Comparison of ENCODE assay signal across 22 cellular contexts in the genomic region with DNA sequence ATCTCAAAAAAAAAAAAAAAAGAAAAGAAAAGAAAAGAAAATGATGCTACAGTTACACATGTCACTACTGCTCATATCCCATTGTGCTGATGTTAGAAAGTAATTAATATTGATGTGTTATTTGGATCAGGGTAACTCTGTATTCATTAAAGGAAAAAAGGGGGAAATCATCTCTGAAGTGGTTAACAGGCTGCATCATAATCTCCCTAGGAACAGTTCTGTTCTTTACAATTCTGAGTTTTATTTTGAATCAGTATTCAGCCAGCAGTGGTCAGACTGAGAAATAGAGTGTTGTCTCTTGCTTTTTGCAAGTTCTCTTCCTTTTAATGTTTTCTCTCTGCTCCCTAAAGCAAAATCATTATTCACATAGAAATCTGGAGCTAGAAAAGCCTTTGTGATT.
"Had no signal": no experiment of that assay in that cellular context is flagged by ENCODE, and none has a peak within 500 bp of the region (broad histone marks: within the 10 kb centered on the region; RNA-seq: fewer than 3 reads in every experiment).

No MANE protein-coding gene starts in this region.

- H3K27ac Mint-ChIP-seq: endodermal cell, type B pancreatic cell had no signal

- H3K4me1 Mint-ChIP-seq: naive thymus-derived CD8-positive, alpha-beta T cell had no signal

- ATAC-seq: esophagus mucosa; gastrocnemius medialis; left ventricle myocardium superior; lower lobe of right lung; naive thymus-derived CD8-positive, alpha-beta T cell; pancreas; right lobe of liver had no signal

- H3K36me3 Mint-ChIP-seq: naive thymus-derived CD8-positive, alpha-beta T cell; type B pancreatic cell had no signal

- DNase-seq: dorsolateral prefrontal cortex; effector CD4-positive, alpha-beta T cell; endodermal cell; foreskin fibroblast; gastrocnemius medialis; head of caudate nucleus; left ventricle myocardium superior; lower lobe of right lung; naive thymus-derived CD8-positive, alpha-beta T cell; pancreas; retina; right lobe of liver; small intestine; stimulated activated CD4-positive, alpha-beta T cell treated with anti-CD3 and anti-CD28 coated beads, Interleukin-15, amount 100 ng/mL, for 24 hours; stimulated activated CD4-positive, alpha-beta T cell treated with anti-CD3 and anti-CD28 coated beads, Interleukin-2, amount 100 ng/mL, for 48 hours; stimulated activated naive CD4-positive, alpha-beta T cell; substantia nigra; testis; tibial artery had no signal

- H3K4me3 Mint-ChIP-seq: endodermal cell; naive thymus-derived CD8-positive, alpha-beta T cell; neural crest cell; type B pancreatic cell had no signal
